ENCODE assay signal across 22 cellular contexts in the genomic region with DNA sequence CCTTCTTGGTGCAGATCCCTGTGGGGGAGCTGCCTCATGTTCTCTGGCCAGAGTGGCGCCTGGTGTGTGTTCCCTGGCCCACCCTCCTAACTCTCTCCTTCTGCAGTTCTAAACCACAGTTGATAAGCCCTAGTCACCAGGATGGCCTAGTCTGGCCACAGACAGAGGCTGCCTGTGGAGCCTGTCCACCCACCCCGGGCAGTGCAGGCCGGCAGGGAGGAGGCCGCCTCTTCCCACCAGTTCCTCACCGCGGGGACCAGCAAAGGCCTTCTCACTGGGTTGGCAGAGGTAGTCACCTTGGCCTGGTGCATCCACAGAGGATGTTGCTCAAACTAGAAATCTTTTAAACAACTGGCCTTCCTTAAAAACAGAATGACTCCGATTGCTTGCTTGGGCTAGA.
"Had no signal": no experiment of that assay in that cellular context is flagged by ENCODE, and none has a peak within 500 bp of the region (broad histone marks: within the 10 kb centered on the region; RNA-seq: fewer than 3 reads in every experiment).

No MANE protein-coding gene starts in this region.

- H3K36me3 ChIP-seq: gastrocnemius medialis, left lung, neutrophil, prostate gland, right atrium auricular region, sigmoid colon, thoracic aorta, tibial nerve, vagina had no signal

- H3K27ac Mint-ChIP-seq: naive thymus-derived CD4-positive, alpha-beta T cell; stimulated activated naive B cell treated with anti-CD40 and anti-IgM and Interleukin-4, amounts not matched to agents 10 μg/mL and 1 μg/mL and 100 μg/mL, for 72 hours; stimulated activated naive CD8-positive, alpha-beta T cell treated with anti-CD3 and anti-CD28 coated beads, Interleukin-15, Interleukin-2, amounts not matched to agents 100 ng/mL and 50 ng/mL, for 24 hours had no signal

- H3K27ac ChIP-seq: gastrocnemius medialis, left lung, neutrophil, prostate gland, right atrium auricular region, sigmoid colon, thoracic aorta, tibial nerve, vagina had no signal

- H3K27me3 Mint-ChIP-seq: naive thymus-derived CD4-positive, alpha-beta T cell; stimulated activated naive B cell treated with anti-CD40 and anti-IgM and Interleukin-4, amounts not matched to agents 10 μg/mL and 1 μg/mL and 100 μg/mL, for 72 hours; stimulated activated naive CD8-positive, alpha-beta T cell treated with anti-CD3 and anti-CD28 coated beads, Interleukin-15, Interleukin-2, amounts not matched to agents 100 ng/mL and 50 ng/mL, for 24 hours had no signal

- DNase-seq: cortex of kidney; foreskin fibroblast; gastrocnemius medialis; left cardiac atrium; mammary epithelial cell; mesendoderm; midbrain; naive thymus-derived CD4-positive, alpha-beta T cell; nephron progenitor cell; sigmoid colon; stimulated activated CD4-positive, alpha-beta T cell treated with anti-CD3 and anti-CD28 coated beads, Interleukin-2, amount 100 ng/mL, for 24 hours; stimulated activated CD4-positive, alpha-beta T cell treated with anti-CD3 and anti-CD28 coated beads, Interleukin-4, amount 100 ng/mL, for 24 hours; stimulated activated naive B cell treated with anti-CD40 and anti-IgM and Interleukin-4, amounts not matched to agents 10 μg/mL and 1 μg/mL and 100 μg/mL, for 72 hours had no signal

- ATAC-seq: esophagus mucosa; gastrocnemius medialis; left cardiac atrium; left lung; naive thymus-derived CD4-positive, alpha-beta T cell; stimulated activated naive B cell treated with anti-CD40 and anti-IgM and Interleukin-4, amounts not matched to agents 10 μg/mL and 1 μg/mL and 100 μg/mL, for 72 hours had no signal

- H3K4me1 ChIP-seq: gastrocnemius medialis, left lung, prostate gland, right atrium auricular region, sigmoid colon, tibial nerve, vagina had no signal

- H3K4me3 ChIP-seq: gastrocnemius medialis, left lung, prostate gland, right atrium auricular region, sigmoid colon, thoracic aorta, tibial nerve, vagina had no signal

- H3K9me3 ChIP-seq: gastrocnemius medialis, left lung, neutrophil, prostate gland, right atrium auricular region, sigmoid colon, thoracic aorta, tibial nerve, vagina had no signal

- H3K36me3 Mint-ChIP-seq: naive thymus-derived CD4-positive, alpha-beta T cell; stimulated activated naive B cell treated with anti-CD40 and anti-IgM and Interleukin-4, amounts not matched to agents 10 μg/mL and 1 μg/mL and 100 μg/mL, for 72 hours had no signal

- H3K4me1 Mint-ChIP-seq: naive thymus-derived CD4-positive, alpha-beta T cell; nephron progenitor cell; stimulated activated naive B cell treated with anti-CD40 and anti-IgM and Interleukin-4, amounts not matched to agents 10 μg/mL and 1 μg/mL and 100 μg/mL, for 72 hours had no signal

- H3K9me3 Mint-ChIP-seq: nephron progenitor cell; stimulated activated naive B cell treated with anti-CD40 and anti-IgM and Interleukin-4, amounts not matched to agents 10 μg/mL and 1 μg/mL and 100 μg/mL, for 72 hours; stimulated activated naive CD8-positive, alpha-beta T cell treated with anti-CD3 and anti-CD28 coated beads, Interleukin-15, Interleukin-2, amounts not matched to agents 100 ng/mL and 50 ng/mL, for 24 hours had no signal

- H3K27me3 ChIP-seq: gastrocnemius medialis, left lung, neutrophil, right atrium auricular region, sigmoid colon, tibial nerve, vagina had no signal

- H3K4me3 Mint-ChIP-seq: naive thymus-derived CD4-positive, alpha-beta T cell; nephron progenitor cell; stimulated activated naive B cell treated with anti-CD40 and anti-IgM and Interleukin-4, amounts not matched to agents 10 μg/mL and 1 μg/mL and 100 μg/mL, for 72 hours; stimulated activated naive CD8-positive, alpha-beta T cell treated with anti-CD3 and anti-CD28 coated beads, Interleukin-15, Interleukin-2, amounts not matched to agents 100 ng/mL and 50 ng/mL, for 24 hours had no signal
